7 cellular contexts compared by ENCODE assay signal in genomic region chr7:128236924-128237586, GRCh38. TPM values are rescaled to one million over a fixed set of nuclear protein-coding genes. Genes with fewer than 3 reads are reported as not detected.
DNase-seq lines count a peak whose midpoint lies in the region; TF ChIP-seq lines count a peak whose summit lies in the region.

No MANE protein-coding gene starts in this region.

- no peak overlapping the region for H3K4me3 Mint-ChIP-seq in H9
- H3K4me3 Mint-ChIP-seq in chondrocyte (ENCODE audit: unreplicated experiment): no peak overlapping the region

- H2BK12ac ChIP-seq in H9 (ENCODE audit: insufficient read length, low read depth, low read length): no peak overlapping the region

- H3K9me3 ChIP-seq in H9 (ENCODE audit: control insufficient read depth, low read depth, low read length): no peaks in the 10 kb centered on the region

- no peak overlapping the region for H2BK15ac ChIP-seq in H9 (ENCODE audit: low read depth, low read length)

- H2AFZ ChIP-seq in H9 (ENCODE audit: low read length): no peak overlapping the region

- H3K27ac ChIP-seq in H9 (ENCODE audit: insufficient read length, low read depth, low read length): no peak overlapping the region

- H3K23ac ChIP-seq in H9 (ENCODE audit: insufficient read length, low read depth, low read length): no peak overlapping the region

- H3K79me1 ChIP-seq in H9 (ENCODE audit: insufficient read depth, low read depth, low read length, poor library complexity, severe bottlenecking): no peaks in the 10 kb centered on the region

- no peak overlapping the region for H3K9ac ChIP-seq in H9 (ENCODE audit: extremely low read depth, insufficient read length, low read length)

- no peak overlapping the region for H3K27ac Mint-ChIP-seq in H9
- peak overlapping the region; percentile 5 for H3K27ac Mint-ChIP-seq in chondrocyte (ENCODE audit: unreplicated experiment)

- H3K14ac ChIP-seq in H9 (ENCODE audit: insufficient read depth, low read length): no peak overlapping the region

- no peak overlapping the region for H2BK120ac ChIP-seq in H9 (ENCODE audit: low read depth, low read length, poor library complexity, severe bottlenecking)

- H4K91ac ChIP-seq in H9 (ENCODE audit: insufficient read length, low read depth, low read length): no peak overlapping the region

- no peak overlapping the region for H2BK20ac ChIP-seq in H9 (ENCODE audit: low read depth, low read length, poor library complexity, severe bottlenecking)

- H4K5ac ChIP-seq in H9 (ENCODE audit: insufficient read length, low read depth, low read length): peak overlapping the region; percentile 53

- H3K27me3 Mint-ChIP-seq in H9 (ENCODE audit: low read depth): peaks cover 23% of the 10 kb centered on the region
- peaks cover 16% of the 10 kb centered on the region for H3K27me3 Mint-ChIP-seq in chondrocyte (ENCODE audit: low read depth)

- H4K20me1 ChIP-seq in H9 (ENCODE audit: control insufficient read depth, insufficient read depth, insufficient read length): no peaks in the 10 kb centered on the region

- no peak overlapping the region for H3K56ac ChIP-seq in H9 (ENCODE audit: insufficient read length, low read depth, low read length)

- DNase-seq in GM03348 (ENCODE audit: low spot score): peak; percentile 76
- DNase-seq in H9: no peak
- DNase-seq in NOMO-1 (lab: John Stamatoyannopoulos, UW; ENCODE audit: unreplicated experiment in 2 of 2): peak; percentile 53 to 64
- peak; percentile 15 for DNase-seq in chondrocyte (ENCODE audit: low spot score)
- peak; percentile 42 for DNase-seq in renal cortical epithelial cell (ENCODE audit: low read depth)
- DNase-seq in nucleus accumbens (lab: John Stamatoyannopoulos, UW): no peak
- no peak for DNase-seq in T-helper 9 cell

- no peak overlapping the region for H4K8ac ChIP-seq in H9 (replicated peaks; ENCODE audit: insufficient read length, low read depth, low read length)

- peaks cover 7 to 24% (median 13%) of the 10 kb centered on the region in 3 experiments; a peak in 6 of 7 replicates for H3K36me3 Mint-ChIP-seq in H9 (ENCODE audit: insufficient read depth in 1 of 3, low read depth in 3 of 3)
- peaks cover 4% of the 10 kb centered on the region for H3K36me3 Mint-ChIP-seq in chondrocyte (ENCODE audit: low read depth)

- no peak overlapping the region for H3K18ac ChIP-seq in H9 (ENCODE audit: insufficient read length, low read depth, low read length)

- H3K79me2 ChIP-seq in H9 (ENCODE audit: insufficient read depth, low read length): no peaks in the 10 kb centered on the region; the same call in 1 of the 2 replicates

- H3K27me3 ChIP-seq in H9 (ENCODE audit: insufficient read depth, low read length): no peaks in the 10 kb centered on the region; the same call in 1 of the 2 replicates

- H3K9me3 Mint-ChIP-seq in H9 (peaks cover 25% of the 10 kb centered on the region in 2 experiments), chondrocyte (ENCODE audit: low read depth) (peaks cover 15% of the 10 kb centered on the region)

- no peak overlapping the region for H3K4ac ChIP-seq in H9 (ENCODE audit: low read depth, low read length)

- H3K4me1 ChIP-seq in H9 (ENCODE audit: insufficient read depth, low read length): no peaks in the 10 kb centered on the region

- TF ChIP-seq CTCF in H9 (conservative IDR thresholded peaks at IDR 0.05): no peak
- no peak for TF ChIP-seq CTCF in chondrocyte (IDR thresholded peaks at IDR 0.05)

- H2AK5ac ChIP-seq in H9 (ENCODE audit: insufficient read length, low read length): no peak overlapping the region

- no peak overlapping the region for H3T11ph ChIP-seq in H9 (ENCODE audit: low read length)

- H3K4me1 Mint-ChIP-seq in H9: peaks cover 9 to 13% of the 10 kb centered on the region in 2 experiments
- H3K4me1 Mint-ChIP-seq in chondrocyte (ENCODE audit: low read depth): peaks cover 11% of the 10 kb centered on the region

- no peak overlapping the region for H3K4me2 ChIP-seq in H9 (ENCODE audit: insufficient read depth, insufficient read length, low read length)

- no peaks in the 10 kb centered on the region for H3K23me2 ChIP-seq in H9 (ENCODE audit: insufficient read length, low read depth, low read length, poor library complexity, severe bottlenecking)

- no peak overlapping the region for H2BK5ac ChIP-seq in H9 (ENCODE audit: insufficient read length, low read length)

- WGBS in H9 (ENCODE audit: extremely low coverage, insufficient read length, low lambda C conversion rate): no CpG with 5 or more reads among the region's 1 CpG

RNA-seq across cellular contexts. Expression of gene LEP, which starts 4.0 kb away (rescaled TPM):
- not detected in 2 replicates for total RNA-seq in H9 (2021)
- not detected in 3 replicates for total RNA-seq in chondrocyte
- total RNA-seq in renal cortical epithelial cell: not detected in 2 replicates

Comparison
In these comparisons a context has a peak if more than half of its experiments do, and no peak if none do; other contexts are left out.
1. DNase-seq: peak in GM03348 (single experiment), NOMO-1 (2 of 2), chondrocyte (single experiment) and renal cortical epithelial cell (single experiment); none in H9 (single experiment), nucleus accumbens (0 of 56) and T-helper 9 cell (single experiment).